Comparison of ENCODE assay signal across 8 cellular contexts in genomic region chr5:149730620-149731331, GRCh38. TPM values are rescaled to one million over a fixed set of nuclear protein-coding genes. Genes with fewer than 3 reads are reported as not detected.
DNase-seq lines count a peak whose midpoint lies in the region; ATAC-seq and TF ChIP-seq lines count a peak whose summit lies in the region.

No MANE protein-coding gene starts in this region.

- H3K27ac ChIP-seq in CD8-positive, alpha-beta T cell (ENCODE audit: low read depth, low read length): peak overlapping the region; percentile 70
- H3K27ac ChIP-seq in ascending aorta: no peak overlapping the region
- H3K27ac ChIP-seq in iPS DF 6.9 (ENCODE audit: low read length): no peak overlapping the region

- H3K36me3 Mint-ChIP-seq in CD8-positive, alpha-beta T cell: no peaks in the 10 kb centered on the region

- H3K27ac Mint-ChIP-seq in CD8-positive, alpha-beta T cell: peak overlapping the region; percentile 71

- no peak for TF ChIP-seq CTCF in CD8-positive, alpha-beta T cell (IDR thresholded peaks at IDR 0.05)
- no peak for TF ChIP-seq CTCF in ascending aorta (IDR thresholded peaks at IDR 0.05)

- no peaks in the 10 kb centered on the region for H3K9me3 ChIP-seq in CD8-positive, alpha-beta T cell (ENCODE audit: low read length)
- H3K9me3 ChIP-seq in ascending aorta (no peaks in the 10 kb centered on the region), iPS DF 6.9 (ENCODE audit: control insufficient read depth, insufficient read depth, low read length) (no peaks in the 10 kb centered on the region)

- H3K27me3 ChIP-seq in CD8-positive, alpha-beta T cell (ENCODE audit: insufficient read depth, low read length): no peaks in the 10 kb centered on the region
- H3K27me3 ChIP-seq in ascending aorta (no peaks in the 10 kb centered on the region), iPS DF 6.9 (ENCODE audit: control insufficient read depth, insufficient read depth, low read length) (peaks cover 1% of the 10 kb centered on the region; the same call in 1 of the 2 replicates)

- CTCF ChIA-PET in CD8-positive, alpha-beta T cell (lab: Charles Lee): interaction anchor here (0.8 to 1.0 kb wide), 2 partner anchors 74 to 88 kb away, joined by 3 read pairs; no protein-coding TSS in a partner anchor

- peak; percentile 17 to 72 (median 53) for DNase-seq in CD8-positive, alpha-beta T cell
- peak; percentile 66 for DNase-seq in SW480 (ENCODE audit: low spot score)
- DNase-seq in ascending aorta (ENCODE audit: low spot score in 2 of 2): no peak
- no peak for DNase-seq in iPS DF 6.9 (ENCODE audit: low read depth, low spot score)
- DNase-seq in skeletal muscle cell (ENCODE audit: low read depth): no peak
- no peak for DNase-seq in GM19240 (ENCODE audit: insufficient read length, low spot score)

- H3K4me3 Mint-ChIP-seq in CD8-positive, alpha-beta T cell: peak overlapping the region; percentile 88

- POLR2A ChIA-PET in CD8-positive, alpha-beta T cell (lab: Charles Lee): interaction anchor here (1.0 to 1.8 kb wide), 3 partner anchors 10 to 24 kb away, joined by 3 to 7 read pairs (median 3); no protein-coding TSS in a partner anchor

- H3K36me3 ChIP-seq in CD8-positive, alpha-beta T cell (ENCODE audit: insufficient read depth, low read length): no peaks in the 10 kb centered on the region
- H3K36me3 ChIP-seq in ascending aorta (no peaks in the 10 kb centered on the region), iPS DF 6.9 (ENCODE audit: control insufficient read depth, insufficient read depth, low read length) (no peaks in the 10 kb centered on the region)

- no CpG with 5 or more reads among the region's 62 CpGs for WGBS in iPS DF 6.9 (ENCODE audit: insufficient coverage, insufficient read length)

- no peaks in the 10 kb centered on the region for H3K9me3 Mint-ChIP-seq in CD8-positive, alpha-beta T cell

- H3K4me1 Mint-ChIP-seq in CD8-positive, alpha-beta T cell (ENCODE audit: low read depth): peaks cover 8% of the 10 kb centered on the region

- H3K4me1 ChIP-seq in CD8-positive, alpha-beta T cell (ENCODE audit: insufficient read depth, low read length): peaks cover 8% of the 10 kb centered on the region
- H3K4me1 ChIP-seq in ascending aorta (peaks cover 0 to 5% of the 10 kb centered on the region in 2 donors), iPS DF 6.9 (ENCODE audit: control insufficient read depth, insufficient read depth, low read length) (peaks cover 4% of the 10 kb centered on the region)

- no peaks in the 10 kb centered on the region for H3K27me3 Mint-ChIP-seq in CD8-positive, alpha-beta T cell (ENCODE audit: low read depth)

- peak overlapping the region; percentile 98 for H3K4me3 ChIP-seq in CD8-positive, alpha-beta T cell (ENCODE audit: low read depth, low read length)
- H3K4me3 ChIP-seq in ascending aorta (peak overlapping the region; percentile 72 to 90), iPS DF 6.9 (ENCODE audit: low read length) (peak overlapping the region; percentile 62), skeletal muscle cell (ENCODE audit: low read depth, low read length) (peak overlapping the region; percentile 87)

- intact Hi-C loops in CD8-positive, alpha-beta T cell (cut with DNase I, micrococcal nuclease): loop anchor here (1.0 to 10.0 kb wide), 12 partner anchors 93 to 1348 kb away; partner anchors contain the start of genes HMGXB3 (in 2 of the 2), SLC26A2 (in 2 of the 2), TIGD6 (in 2 of the 2) and CD74 (in 1 of the 2)
- intact Hi-C loops in ascending aorta (cut with DNase I): no loop called here

- peak; percentile 51 for ATAC-seq in CD8-positive, alpha-beta T cell
- ATAC-seq in GM19328 (IDR thresholded peaks at IDR 0.05; ENCODE audit: unreplicated experiment) (peak; percentile 32), HG03442 (IDR thresholded peaks at IDR 0.05; ENCODE audit: unreplicated experiment) (peak; percentile 23)

RNA-seq across cellular contexts. Expression of gene PPARGC1B, which starts 0.7 kb away (rescaled TPM):
- 1 to 10 TPM; 4.1 to 4.2 TPM for total RNA-seq in CD8-positive, alpha-beta T cell
- total RNA-seq in ascending aorta: 0.96 TPM

Comparison
In these comparisons a context has a peak if more than half of its experiments do, and no peak if none do; other contexts are left out.
1. DNase-seq: peak in CD8-positive, alpha-beta T cell (7 of 7) and SW480 (single experiment); none in ascending aorta (0 of 2), iPS DF 6.9 (single experiment), skeletal muscle cell (single experiment) and GM19240 (single experiment).
2. Peak in every context shown above with its lines, with median percentiles within 50 percentile points of each other: ATAC-seq and H3K4me3 ChIP-seq.